Comparison of ENCODE assay signal across 23 cellular contexts in the genomic region with DNA sequence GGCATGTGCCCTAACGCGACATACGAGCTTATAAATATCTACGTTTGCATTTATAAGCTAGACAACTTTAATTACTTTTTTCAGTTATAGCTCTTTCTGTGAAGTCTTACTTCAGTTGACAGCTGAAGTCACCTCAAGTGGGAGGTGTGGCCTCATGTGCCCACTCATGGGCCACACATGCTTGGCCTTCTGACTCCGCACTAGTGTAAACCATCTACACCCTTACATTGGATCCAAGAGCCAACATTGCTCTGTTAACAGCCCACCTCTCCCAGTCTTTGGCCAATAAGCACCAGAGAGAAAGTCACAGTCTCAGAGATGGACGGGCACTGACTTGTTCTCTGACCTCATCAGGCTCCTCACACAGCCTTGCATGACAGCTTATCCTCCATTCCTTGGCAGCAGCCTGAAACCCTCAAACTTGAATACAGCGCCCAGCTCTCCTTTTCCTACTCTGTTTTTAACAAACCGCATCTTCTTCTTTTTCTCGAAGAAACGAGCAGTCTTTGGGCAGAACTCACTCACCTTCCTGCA.
"Had no signal": no experiment of that assay in that cellular context is flagged by ENCODE, and none has a peak within 500 bp of the region (broad histone marks: within the 10 kb centered on the region; RNA-seq: fewer than 3 reads in every experiment).

No MANE protein-coding gene starts in this region.

- H3K27me3 ChIP-seq: Peyer's patch had no signal

- H3K27ac ChIP-seq: Peyer's patch had no signal

- ATAC-seq: activated CD8-positive, alpha-beta memory T cell treated with anti-CD3 and anti-CD28 coated beads, Interleukin-2, amount 10 ng/mL, durations not matched to agents 7 days and 5 days; K562; T-helper 17 cell had no signal

- FAIRE-seq: K562 had no signal

- H3K4me3 ChIP-seq: K562, Peyer's patch had no signal

- DNase-seq: activated B cell treated with CpG ODN at 0.5 μM for 24 hours; activated CD4-positive, alpha-beta T cell treated with anti-CD3 and anti-CD28 coated beads for 1 hour; activated CD4-positive, alpha-beta T cell treated with anti-CD3 and anti-CD28 coated beads, Interleukin-2, amount 10 ng/mL, durations not matched to agents 24 days and 14 days; activated CD4-positive, alpha-beta T cell treated with anti-CD3 and anti-CD28 coated beads, Interleukin-2, amount 50 U/mL, for 48 hours; activated CD8-positive, alpha-beta memory T cell treated with anti-CD3 and anti-CD28 coated beads, Interleukin-2, amount 10 ng/mL, durations not matched to agents 7 days and 5 days; activated effector memory CD4-positive, alpha-beta T cell treated with Interleukin-2 at 50 U/mL for 16 hours; activated naive CD4-positive, alpha-beta T cell; activated T-cell treated with anti-CD3 and anti-CD28 coated beads, Interleukin-2, amount 50 U/mL, for 24 hours; aorta; Kasumi-1; NCI-H1048; NCI-H146; NCI-H1930; NCI-H2171; NCI-H226; NCI-H526; NCI-H82; OCI-M1; Peyer's patch; SHP77 treated with DMSO at 0.1 percent for 48 hours; T-helper 17 cell; T-helper 9 cell had no signal

- H3K9me3 ChIP-seq: Peyer's patch had no signal

- H3K36me3 ChIP-seq: Peyer's patch had no signal

- H3K4me1 ChIP-seq: Peyer's patch had no signal
